In genomic region chr19:6687117-6687516, GRCh38 we compare ENCODE assay signal across 1 cellular context.
A peak's percentile ranks its signal among the peaks of the same experiment; 100 is the strongest.
TF ChIP-seq lines count a peak whose summit lies in the region.

No MANE protein-coding gene starts in this region.

TF ChIP-seq in HepG2, 621 proteins besides CTCF, POLR2A, EP300 and RAD21:
- TF ChIP-seq AGO2 (optimal IDR thresholded peaks at IDR 0.05; ENCODE audit: low read depth, low read length) (peak; percentile 68), ADNP (CRISPR knock-in tag; IDR thresholded peaks at IDR 0.05) (no peak), ZNF563 (CRISPR knock-in tag; IDR thresholded peaks at IDR 0.05) (no peak), ZNF333 (CRISPR knock-in tag; IDR thresholded peaks at IDR 0.05; ENCODE audit: borderline replicate concordance) (no peak), CREB1 (IDR thresholded peaks at IDR 0.05) (peak; percentile 72), CREB1 (CRISPR knock-in tag; IDR thresholded peaks at IDR 0.05) (no peak)
